In the genomic region with DNA sequence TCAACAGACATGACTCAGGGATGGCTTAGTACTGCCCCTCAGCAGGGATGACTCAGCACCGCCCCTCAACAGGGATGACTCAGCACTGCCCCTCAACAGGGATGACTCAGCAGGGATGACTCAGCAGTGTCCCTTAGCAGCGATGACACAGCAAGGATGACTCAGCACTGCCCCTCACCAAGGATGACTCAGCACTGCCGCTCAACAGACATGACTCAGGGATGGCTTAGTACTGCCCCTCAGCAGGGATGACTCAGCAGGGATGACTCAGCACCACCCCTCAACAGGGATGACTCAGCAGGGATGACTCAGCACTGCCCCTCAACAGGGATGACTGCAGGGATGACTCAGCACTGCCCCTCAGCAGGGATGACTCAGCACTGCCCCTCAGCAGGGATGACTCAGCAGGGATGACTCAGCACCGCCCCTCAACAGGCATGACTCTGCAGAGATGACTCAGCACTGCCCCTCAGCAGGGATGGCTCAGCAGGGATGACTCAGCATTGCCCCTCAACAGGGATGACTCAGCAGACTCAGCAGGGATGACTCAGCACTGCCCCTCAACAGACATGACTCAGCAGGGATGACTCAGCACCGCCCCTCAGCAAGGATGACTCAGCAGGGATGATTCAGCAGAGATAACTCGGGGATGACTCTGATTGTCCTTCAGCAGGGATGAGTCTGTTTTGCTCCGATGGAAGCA, we compare ENCODE assay signal across 1 cellular context.
TF ChIP-seq lines count a peak whose summit lies in the region.
"Not testable (repeated sequence)": the region's sequence is repeated elsewhere in the genome, so short reads cannot be mapped to it uniquely, and the experiment has no call there.

No MANE protein-coding gene starts in this region.

TF ChIP-seq in HepG2, 621 proteins besides CTCF, POLR2A, EP300 and RAD21 (continued from another document and continues in another):
- TF ChIP-seq, protein P1, sequence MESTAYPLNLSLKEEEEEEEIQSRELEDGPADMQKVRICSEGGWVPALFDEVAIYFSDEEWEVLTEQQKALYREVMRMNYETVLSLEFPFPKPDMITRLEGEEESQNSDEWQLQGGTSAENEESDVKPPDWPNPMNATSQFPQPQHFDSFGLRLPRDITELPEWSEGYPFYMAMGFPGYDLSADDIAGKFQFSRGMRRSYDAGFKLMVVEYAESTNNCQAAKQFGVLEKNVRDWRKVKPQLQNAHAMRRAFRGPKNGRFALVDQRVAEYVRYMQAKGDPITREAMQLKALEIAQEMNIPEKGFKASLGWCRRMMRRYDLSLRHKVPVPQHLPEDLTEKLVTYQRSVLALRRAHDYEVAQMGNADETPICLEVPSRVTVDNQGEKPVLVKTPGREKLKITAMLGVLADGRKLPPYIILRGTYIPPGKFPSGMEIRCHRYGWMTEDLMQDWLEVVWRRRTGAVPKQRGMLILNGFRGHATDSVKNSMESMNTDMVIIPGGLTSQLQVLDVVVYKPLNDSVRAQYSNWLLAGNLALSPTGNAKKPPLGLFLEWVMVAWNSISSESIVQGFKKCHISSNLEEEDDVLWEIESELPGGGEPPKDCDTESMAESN (CRISPR knock-in tag; conservative IDR thresholded peaks at IDR 0.05), result 0 out of 2 replicates have a peak, but pooled peaks have one; percentile 63
- TF ChIP-seq JUN (CRISPR knock-in tag; IDR thresholded peaks at IDR 0.05) (peak; percentile 87), ZMYM4 (CRISPR knock-in tag; IDR thresholded peaks at IDR 0.05) (peak; percentile 27; the same call in 1 of the 2 replicates), MAFF (IDR thresholded peaks at IDR 0.05; ENCODE audit: low read depth, low read length) (peak; percentile 99), ZFX (CRISPR knock-in tag; IDR thresholded peaks at IDR 0.05; ENCODE audit: low read depth) (0 out of 2 replicates have a peak, but pooled peaks have one; percentile 30), ZNF761 (CRISPR knock-in tag; conservative IDR thresholded peaks at IDR 0.05) (peak; percentile 25; the same call in 1 of the 2 replicates), NR2C2 (CRISPR knock-in tag; IDR thresholded peaks at IDR 0.05; ENCODE audit: borderline replicate concordance) (peak; percentile 58), ZNF225 (CRISPR knock-in tag; IDR thresholded peaks at IDR 0.05) (peak; percentile 51; the same call in 1 of the 2 replicates), ARNT2 (CRISPR knock-in tag; IDR thresholded peaks at IDR 0.05; ENCODE audit: low read depth) (0 out of 2 replicates have a peak, but pooled peaks have one; percentile 4), FOSL1 (CRISPR knock-in tag; IDR thresholded peaks at IDR 0.05; ENCODE audit: borderline replicate concordance) (peak; percentile 59), HOXA9 (CRISPR knock-in tag; IDR thresholded peaks at IDR 0.05; ENCODE audit: borderline replicate concordance) (peak; percentile 38; the same call in 1 of the 2 replicates), ATF7 (IDR thresholded peaks at IDR 0.05) (peak; percentile 43), BHLHE40 (IDR thresholded peaks at IDR 0.05; ENCODE audit: low read length) (peak; percentile 19; the same call in 1 of the 2 replicates), ZSCAN25 (CRISPR knock-in tag; IDR thresholded peaks at IDR 0.05) (peak; percentile 11; the same call in 1 of the 2 replicates), ZMYM3 (CRISPR knock-in tag; IDR thresholded peaks at IDR 0.05) (0 out of 2 replicates have a peak, but pooled peaks have one; percentile 5), FOSL2 (CRISPR knock-in tag; IDR thresholded peaks at IDR 0.05) (peak; percentile 89), ZFP82 (CRISPR knock-in tag; IDR thresholded peaks at IDR 0.05; ENCODE audit: borderline replicate concordance) (0 out of 2 replicates have a peak, but pooled peaks have one; percentile 9), BATF2 (CRISPR knock-in tag; IDR thresholded peaks at IDR 0.05) (0 out of 2 replicates have a peak, but pooled peaks have one; percentile 36), HDAC1 (CRISPR knock-in tag; IDR thresholded peaks at IDR 0.05) (peak; percentile 34), MED1 (CRISPR knock-in tag; IDR thresholded peaks at IDR 0.05) (peak; percentile 21; the same call in 1 of the 2 replicates), MAFG (CRISPR knock-in tag; IDR thresholded peaks at IDR 0.05) (peak; percentile 100), ZBTB40 (CRISPR knock-in tag; IDR thresholded peaks at IDR 0.05) (peak; percentile 46; the same call in 1 of the 2 replicates), ATF3 (CRISPR knock-in tag; IDR thresholded peaks at IDR 0.05) (peak; percentile 71; the same call in 1 of the 2 replicates), EED (CRISPR knock-in tag; IDR thresholded peaks at IDR 0.05) (0 out of 2 replicates have a peak, but pooled peaks have one; percentile 40), SIN3A (IDR thresholded peaks at IDR 0.05; ENCODE audit: borderline replicate concordance, low read depth, low read length) (0 out of 2 replicates have a peak, but pooled peaks have one; percentile 3), CBX5 (CRISPR knock-in tag; IDR thresholded peaks at IDR 0.05; ENCODE audit: borderline replicate concordance) (peak; percentile 44; the same call in 1 of the 2 replicates), SMC3 (IDR thresholded peaks at IDR 0.05; ENCODE audit: low read length) (0 out of 2 replicates have a peak, but pooled peaks have one; percentile 2)
- TF ChIP-seq, protein P2, sequence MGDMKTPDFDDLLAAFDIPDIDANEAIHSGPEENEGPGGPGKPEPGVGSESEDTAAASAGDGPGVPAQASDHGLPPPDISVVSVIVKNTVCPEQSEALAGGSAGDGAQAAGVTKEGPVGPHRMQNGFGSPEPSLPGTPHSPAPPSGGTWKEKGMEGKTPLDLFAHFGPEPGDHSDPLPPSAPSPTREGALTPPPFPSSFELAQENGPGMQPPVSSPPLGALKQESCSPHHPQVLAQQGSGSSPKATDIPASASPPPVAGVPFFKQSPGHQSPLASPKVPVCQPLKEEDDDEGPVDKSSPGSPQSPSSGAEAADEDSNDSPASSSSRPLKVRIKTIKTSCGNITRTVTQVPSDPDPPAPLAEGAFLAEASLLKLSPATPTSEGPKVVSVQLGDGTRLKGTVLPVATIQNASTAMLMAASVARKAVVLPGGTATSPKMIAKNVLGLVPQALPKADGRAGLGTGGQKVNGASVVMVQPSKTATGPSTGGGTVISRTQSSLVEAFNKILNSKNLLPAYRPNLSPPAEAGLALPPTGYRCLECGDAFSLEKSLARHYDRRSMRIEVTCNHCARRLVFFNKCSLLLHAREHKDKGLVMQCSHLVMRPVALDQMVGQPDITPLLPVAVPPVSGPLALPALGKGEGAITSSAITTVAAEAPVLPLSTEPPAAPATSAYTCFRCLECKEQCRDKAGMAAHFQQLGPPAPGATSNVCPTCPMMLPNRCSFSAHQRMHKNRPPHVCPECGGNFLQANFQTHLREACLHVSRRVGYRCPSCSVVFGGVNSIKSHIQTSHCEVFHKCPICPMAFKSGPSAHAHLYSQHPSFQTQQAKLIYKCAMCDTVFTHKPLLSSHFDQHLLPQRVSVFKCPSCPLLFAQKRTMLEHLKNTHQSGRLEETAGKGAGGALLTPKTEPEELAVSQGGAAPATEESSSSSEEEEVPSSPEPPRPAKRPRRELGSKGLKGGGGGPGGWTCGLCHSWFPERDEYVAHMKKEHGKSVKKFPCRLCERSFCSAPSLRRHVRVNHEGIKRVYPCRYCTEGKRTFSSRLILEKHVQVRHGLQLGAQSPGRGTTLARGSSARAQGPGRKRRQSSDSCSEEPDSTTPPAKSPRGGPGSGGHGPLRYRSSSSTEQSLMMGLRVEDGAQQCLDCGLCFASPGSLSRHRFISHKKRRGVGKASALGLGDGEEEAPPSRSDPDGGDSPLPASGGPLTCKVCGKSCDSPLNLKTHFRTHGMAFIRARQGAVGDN (CRISPR knock-in tag; IDR thresholded peaks at IDR 0.05), result peak; percentile 43
- not testable (repeated sequence) for TF ChIP-seq ATF7 (CRISPR knock-in tag; IDR thresholded peaks at IDR 0.05); ZBTB40 (IDR thresholded peaks at IDR 0.05)
- TF ChIP-seq, protein P3, sequence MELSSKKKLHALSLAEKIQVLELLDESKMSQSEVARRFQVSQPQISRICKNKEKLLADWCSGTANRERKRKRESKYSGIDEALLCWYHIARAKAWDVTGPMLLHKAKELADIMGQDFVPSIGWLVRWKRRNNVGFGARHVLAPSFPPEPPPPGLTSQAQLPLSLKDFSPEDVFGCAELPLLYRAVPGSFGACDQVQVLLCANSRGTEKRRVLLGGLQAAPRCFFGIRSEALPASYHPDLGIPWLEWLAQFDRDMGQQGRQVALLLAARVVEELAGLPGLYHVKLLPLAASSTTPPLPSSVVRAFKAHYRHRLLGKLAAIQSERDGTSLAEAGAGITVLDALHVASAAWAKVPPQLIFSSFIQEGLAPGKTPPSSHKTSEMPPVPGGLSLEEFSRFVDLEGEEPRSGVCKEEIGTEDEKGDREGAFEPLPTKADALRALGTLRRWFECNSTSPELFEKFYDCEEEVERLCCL (CRISPR knock-in tag; IDR thresholded peaks at IDR 0.05; ENCODE audit: borderline replicate concordance), result 0 out of 2 replicates have a peak, but pooled peaks have one; percentile 34
- TF ChIP-seq, protein P4, sequence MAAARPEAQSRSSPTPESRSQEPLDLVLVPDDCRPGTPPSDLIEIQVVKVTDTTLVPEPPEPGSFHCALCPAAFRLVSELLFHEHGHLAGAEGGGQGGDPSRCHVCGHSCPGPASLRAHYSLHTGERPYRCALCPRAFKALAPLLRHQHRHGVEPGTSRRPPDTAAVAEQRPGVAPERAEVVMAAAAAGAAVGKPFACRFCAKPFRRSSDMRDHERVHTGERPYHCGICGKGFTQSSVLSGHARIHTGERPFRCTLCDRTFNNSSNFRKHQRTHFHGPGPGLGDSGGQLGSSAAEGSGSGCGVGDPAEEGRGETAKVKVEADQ (CRISPR knock-in tag; IDR thresholded peaks at IDR 0.05; ENCODE audit: borderline replicate concordance), result 0 out of 2 replicates have a peak, but pooled peaks have one; percentile 12
